21 cellular contexts compared by ENCODE assay signal in the genomic region with DNA sequence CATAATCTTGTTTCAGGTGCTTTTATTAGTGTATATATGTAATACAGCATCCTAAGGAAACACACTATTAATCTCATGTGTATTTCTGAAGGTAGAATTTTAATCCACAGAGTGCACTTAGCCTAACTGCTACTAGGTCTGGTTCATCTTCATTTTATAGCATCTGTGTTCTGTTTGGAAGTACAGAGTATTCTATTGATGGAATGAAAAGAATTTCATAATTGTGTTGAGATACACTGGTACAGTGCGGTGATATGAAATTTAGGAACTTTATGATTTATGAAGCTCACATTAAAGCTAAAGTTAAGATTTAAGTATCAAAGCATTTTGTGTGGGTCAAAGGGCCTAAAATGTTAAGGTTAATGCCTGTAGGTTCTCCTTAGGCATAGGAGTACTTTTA. TPM values are rescaled to one million over a fixed set of nuclear protein-coding genes. Genes with fewer than 3 reads are reported as not detected.
"Had no signal": no experiment of that assay in that cellular context is flagged by ENCODE, and none has a peak within 500 bp of the region (broad histone marks: within the 10 kb centered on the region; RNA-seq: fewer than 3 reads in every experiment).

No MANE protein-coding gene starts in this region.

- H3K27ac ChIP-seq: gastroesophageal sphincter, neutrophil, right atrium auricular region, suprapubic skin had no signal

- DNase-seq: activated B cell treated with CpG ODN at 0.5 μM for 24 hours; activated CD4-positive, alpha-beta T cell treated with anti-CD3 and anti-CD28 coated beads, Interleukin-2, amount 10 ng/mL, durations not matched to agents 24 days and 14 days; activated CD8-positive, alpha-beta memory T cell treated with anti-CD3 and anti-CD28 coated beads, Interleukin-2, amount 50 U/mL, for 4 hours; activated CD8-positive, alpha-beta T cell treated with anti-CD3 and anti-CD28 coated beads, Interleukin-2, amount 10 ng/mL, durations not matched to agents 7 days and 5 days; activated naive CD8-positive, alpha-beta T cell treated with anti-CD3 and anti-CD28 coated beads, Interleukin-2, amount 10 ng/mL, durations not matched to agents 7 days and 5 days; activated T-cell treated with anti-CD3 and anti-CD28 coated beads, Interleukin-2, amount 50 U/mL, for 72 hours; anterior cingulate cortex; endodermal cell; hypothalamus; kidney; left ventricle myocardium superior; posterior cingulate gyrus; SIG-M5; stimulated activated CD4-positive, alpha-beta T cell treated with anti-CD3 and anti-CD28 coated beads, Interleukin-4, amount 100 ng/mL, for 4 hours; stimulated activated CD8-positive, alpha-beta memory T cell treated with anti-CD3 and anti-CD28 coated beads, Interleukin-4, amount 100 ng/mL, for 48 hours; stimulated activated naive CD4-positive, alpha-beta T cell treated with Interleukin-2 at 50 U/mL for 16 hours; trophoblast cell had no signal

- H3K9me3 ChIP-seq: neutrophil, right atrium auricular region, suprapubic skin had no signal

- H3K36me3 ChIP-seq: gastroesophageal sphincter, neutrophil, right atrium auricular region, suprapubic skin had no signal

- H3K4me3 ChIP-seq: right atrium auricular region, suprapubic skin had no signal

- ATAC-seq: activated CD8-positive, alpha-beta T cell treated with anti-CD3 and anti-CD28 coated beads, Interleukin-2, amount 10 ng/mL, durations not matched to agents 7 days and 5 days; activated T-cell treated with anti-CD3 and anti-CD28 coated beads, Interleukin-2, amount 50 U/mL, for 72 hours; gastroesophageal sphincter; left ventricle myocardium superior had no signal

RNA-seq across cellular contexts. Expression of a gene that starts 6.0 kb away (rescaled TPM):
- total RNA-seq: activated B cell treated with CpG ODN at 0.5 μM for 24 hours; activated CD4-positive, alpha-beta T cell treated with anti-CD3 and anti-CD28 coated beads, Interleukin-2, amount 10 ng/mL, durations not matched to agents 24 days and 14 days; activated CD8-positive, alpha-beta T cell treated with anti-CD3 and anti-CD28 coated beads, Interleukin-2, amount 10 ng/mL, durations not matched to agents 7 days and 5 days; activated naive CD8-positive, alpha-beta T cell treated with anti-CD3 and anti-CD28 coated beads, Interleukin-2, amount 10 ng/mL, durations not matched to agents 7 days and 5 days had no signal
